ENCODE assay signal across 19 cellular contexts in genomic region chr1:85484264-85484663, GRCh38. TPM values are rescaled to one million over a fixed set of nuclear protein-coding genes. Genes with fewer than 3 reads are reported as not detected.
DNase-seq lines count a peak whose midpoint lies in the region; ATAC-seq and TF ChIP-seq lines count a peak whose summit lies in the region.
"Had no signal": no experiment of that assay in that cellular context is flagged by ENCODE, and none has a peak within 500 bp of the region (broad histone marks: within the 10 kb centered on the region; RNA-seq: fewer than 3 reads in every experiment).

No MANE protein-coding gene starts in this region.

- intact Hi-C loops in PC-3 (cut with micrococcal nuclease) (loop anchor here (2.0 kb wide), 1 partner anchor 61 kb away; no protein-coding TSS in a partner anchor), uterus (cut with DNase I; ENCODE audit: low total_unique reads) (no loop called here)

- H3K9ac ChIP-seq in PC-3 (ENCODE audit: low read length): no peak overlapping the region

- no peak for TF ChIP-seq POLR2A in uterus (IDR thresholded peaks at IDR 0.05)

- no peaks in the 10 kb centered on the region for H4K20me1 ChIP-seq in PC-3 (ENCODE audit: low read length)

- no peaks in the 10 kb centered on the region for H3K9me2 ChIP-seq in PC-3 (replicated peaks; ENCODE audit: low read length)

- DNase-seq in EL (peak; percentile 54), PC-3 (peak; percentile 88), dermis microvascular lymphatic vessel endothelial cell (ENCODE audit: low read depth in 2 of 2) (peak; percentile 30 to 53), lung microvascular endothelial cell (ENCODE audit: low read depth in 2 of 2) (peak; percentile 50 to 59), SKM-1 treated with dmso at 0.1 percent for 144 hours (lab: John Stamatoyannopoulos, UW; ENCODE audit: unreplicated experiment) (no peak), uterus (no peak)
- DNase-seq: ACHN; CD4-positive, alpha-beta T cell; DMS79 treated with DMSO at 0.1 percent for 48 hours; NCI-H1048; NCI-H146; NCI-H2227 treated with DMSO at 0.1 percent for 48 hours; NCI-H526; NK-92 treated with Interleukin-12 subunit alpha and Interleukin-12 subunit beta, amount 100 ng/mL, for 24 hours; OCI-M1 had no signal

- H3K27me3 ChIP-seq in PC-3 (ENCODE audit: low read length) (no peaks in the 10 kb centered on the region), uterus (no peaks in the 10 kb centered on the region)

- H2AFZ ChIP-seq in PC-3 (ENCODE audit: low read length): no peak overlapping the region

- BruUV-seq in PC-3 (replicated peaks; lab: Mats Ljungman, UMichigan): no TSS peak

- no peak overlapping the region for H3K27ac ChIP-seq in PC-3 (ENCODE audit: low read length)
- no peak overlapping the region for H3K27ac ChIP-seq in uterus

- POLR2A ChIA-PET in PC-3 (lab: Charles Lee; ENCODE audit: unreplicated experiment): no interaction called here

- H3K4me3 ChIP-seq in PC-3 (ENCODE audit: low read length) (no peak overlapping the region), uterus (no peak overlapping the region)

- peaks cover 4% of the 10 kb centered on the region for H3F3A ChIP-seq in PC-3 (ENCODE audit: low read length, unreplicated experiment)

- CTCF ChIA-PET in PC-3 (lab: Charles Lee): no interaction called here

- ATAC-seq in PC-3 (peak; percentile 77), GM21390 (IDR thresholded peaks at IDR 0.05; ENCODE audit: unreplicated experiment) (no peak), HG02763 (IDR thresholded peaks at IDR 0.05; ENCODE audit: unreplicated experiment) (no peak)
- ATAC-seq: Right ventricle myocardium inferior had no signal

- H3K4me1 ChIP-seq in PC-3 (ENCODE audit: insufficient read depth, low read length) (peaks cover 23% of the 10 kb centered on the region), uterus (no peaks in the 10 kb centered on the region)

- H3K79me2 ChIP-seq in PC-3 (ENCODE audit: low read length): no peaks in the 10 kb centered on the region

- TF ChIP-seq CTCF in PC-3 (conservative IDR thresholded peaks at IDR 0.05; ENCODE audit: low read depth, low read length) (no peak), uterus (IDR thresholded peaks at IDR 0.05) (no peak)

- H3K9me3 ChIP-seq in PC-3 (ENCODE audit: low read length) (no peaks in the 10 kb centered on the region), uterus (no peaks in the 10 kb centered on the region)

- H3K4me2 ChIP-seq in PC-3 (ENCODE audit: low read length): peak overlapping the region; percentile 72

- H3K36me3 ChIP-seq in PC-3 (ENCODE audit: low read depth, low read length) (no peaks in the 10 kb centered on the region), uterus (no peaks in the 10 kb centered on the region)

RNA-seq across cellular contexts. Expression of gene DDAH1, which starts 19.3 kb away (rescaled TPM):
- total RNA-seq in PC-3 (2014; rRNA removed) (65.9 and 68.2 TPM in 2 replicates), dermis microvascular lymphatic vessel endothelial cell (36.8 and 45.9 TPM in 2 replicates), lung microvascular endothelial cell (31.8 and 57.9 TPM in 2 replicates), uterus (10 to 100 TPM; 12.9 to 28.9 (median 18.2) TPM)
- total RNA-seq: B cell; CD4-positive, alpha-beta T cell had no signal

Comparison
In these comparisons a context has a peak if more than half of its experiments do, and no peak if none do; other contexts are left out.
1. DNase-seq: peak in EL (single experiment), PC-3 (single experiment), dermis microvascular lymphatic vessel endothelial cell (2 of 2) and lung microvascular endothelial cell (2 of 2); none in SKM-1 treated with dmso at 0.1 percent for 144 hours (single experiment) and uterus (0 of 2).